ENCODE assay signal across 8 cellular contexts in genomic region chr6:31079656-31080261, GRCh38. TPM values are rescaled to one million over a fixed set of nuclear protein-coding genes. Genes with fewer than 3 reads are reported as not detected.
DNase-seq lines count a peak whose midpoint lies in the region; ATAC-seq and TF ChIP-seq lines count a peak whose summit lies in the region.

No MANE protein-coding gene starts in this region.

- WGBS in IMR-90 (ENCODE audit: extremely low coverage in 2 of 2, insufficient read length in 1 of 2), 2 experiments = 50% methylated on average over 8 of the region's 22 CpGs; no CpG with 5 or more reads in 1 of the 2 experiments

- H3K4me2 ChIP-seq in IMR-90 (ENCODE audit: low read depth, low read length) = peak overlapping the region; percentile 55

- no peak overlapping the region; the same call in 2 of the 3 replicates for H2BK15ac ChIP-seq in IMR-90 (ENCODE audit: low read depth, low read length)

- H3K4me1 ChIP-seq in CD4-positive, CD25-positive, alpha-beta regulatory T cell (ENCODE audit: control insufficient read depth, insufficient read depth, low read length, poor library complexity, severe bottlenecking) = peaks cover 8% of the 10 kb centered on the region
- peaks cover 8% of the 10 kb centered on the region for H3K4me1 ChIP-seq in IMR-90 (ENCODE audit: control insufficient read depth, insufficient read depth, low read length)

- H3K36me3 ChIP-seq in CD4-positive, CD25-positive, alpha-beta regulatory T cell (ENCODE audit: control insufficient read depth, insufficient read depth, low read length) = no peaks in the 10 kb centered on the region
- H3K36me3 ChIP-seq in IMR-90 (ENCODE audit: control insufficient read depth, insufficient read depth, low read length) = no peaks in the 10 kb centered on the region

- peak overlapping the region; percentile 98 for H2AFZ ChIP-seq in IMR-90 (replicated peaks; ENCODE audit: low read length, poor library complexity)

- dilution Hi-C loops in IMR-90 (cut with HindIII; ENCODE audit: low sequenced_read_pairs, unreplicated experiment) = no loop called here

- H3K27me3 ChIP-seq in CD4-positive, CD25-positive, alpha-beta regulatory T cell (ENCODE audit: control insufficient read depth, insufficient read depth, low read length) = no peaks in the 10 kb centered on the region
- no peaks in the 10 kb centered on the region; the same call in 1 of the 2 replicates for H3K27me3 ChIP-seq in IMR-90 (ENCODE audit: control insufficient read depth, insufficient read depth, low read length)

- H3K4ac ChIP-seq in IMR-90 (ENCODE audit: low read depth, low read length) = peak overlapping the region; percentile 67

- H3K27me3 Mint-ChIP-seq in CD4-positive, CD25-positive, alpha-beta regulatory T cell = peaks cover 29% of the 10 kb centered on the region
- peaks cover 4% of the 10 kb centered on the region for H3K27me3 Mint-ChIP-seq in neural crest cell (ENCODE audit: low read depth)

- POLR2A ChIA-PET in IMR-90 (lab: Charles Lee; ENCODE audit: unreplicated experiment) = no interaction called here

- peak overlapping the region in 3 of 4 donors; percentile 7 to 79 (median 58) for H3K4me3 Mint-ChIP-seq in CD4-positive, CD25-positive, alpha-beta regulatory T cell
- H3K4me3 Mint-ChIP-seq in neural crest cell = no peak overlapping the region

- no peaks in the 10 kb centered on the region for H3K79me1 ChIP-seq in IMR-90 (ENCODE audit: low read depth in 1 of 2, low read length in 2 of 2)

- H3K27ac ChIP-seq in CD4-positive, CD25-positive, alpha-beta regulatory T cell (ENCODE audit: insufficient read depth, low read length, poor library complexity, severe bottlenecking) = no peak overlapping the region
- no peak overlapping the region for H3K27ac ChIP-seq in IMR-90 (ENCODE audit: insufficient read depth, low read length)

- in situ Hi-C loops in IMR-90 (cut with MboI; ENCODE audit: low sequenced_read_pairs) = loop anchor here (5.0 to 25.0 kb wide), 4 partner anchors 162 to 592 kb away; partner anchors contain the start of genes FLOT1, HLA-E and IER3

- 0 out of 2 replicates have a peak overlapping the region, but pooled peaks have one; percentile 7 for H3K18ac ChIP-seq in IMR-90 (ENCODE audit: low read depth, low read length)

- H3K14ac ChIP-seq in IMR-90 (replicated peaks; ENCODE audit: low read depth, low read length) = 0 out of 2 replicates have a peak overlapping the region, but pooled peaks have one; percentile 55

- H3K9me3 Mint-ChIP-seq in CD4-positive, CD25-positive, alpha-beta regulatory T cell = no peaks in the 10 kb centered on the region
- no peaks in the 10 kb centered on the region for H3K9me3 Mint-ChIP-seq in neural crest cell

- no peak overlapping the region for H2BK120ac ChIP-seq in IMR-90 (ENCODE audit: low read depth, low read length)

- TF ChIP-seq CTCF in IMR-90 (conservative IDR thresholded peaks at IDR 0.05; ENCODE audit: low read depth, low read length) = peak; percentile 87
- TF ChIP-seq CTCF in neural crest cell (conservative IDR thresholded peaks at IDR 0.05) = peak; percentile 83

- peak overlapping the region in 1 of 3 donors; percentile 47 for H3K27ac Mint-ChIP-seq in CD4-positive, CD25-positive, alpha-beta regulatory T cell
- no peak overlapping the region for H3K27ac Mint-ChIP-seq in neural crest cell (ENCODE audit: unreplicated experiment)

- no peak overlapping the region for H3K9ac ChIP-seq in IMR-90 (ENCODE audit: low read depth, low read length)

- no peak overlapping the region for H3K23ac ChIP-seq in IMR-90 (ENCODE audit: low read depth, low read length)

- no peak overlapping the region; the same call in 1 of the 2 replicates for H4K5ac ChIP-seq in IMR-90 (ENCODE audit: low read depth, low read length)

- peak overlapping the region; percentile 10 for H3K4me3 ChIP-seq in CD4-positive, CD25-positive, alpha-beta regulatory T cell (ENCODE audit: low read depth, low read length)
- no peak overlapping the region for H3K4me3 ChIP-seq in IMR-90 (ENCODE audit: insufficient read depth, low read depth, low read length)

- TF ChIP-seq RAD21 in IMR-90 (IDR thresholded peaks at IDR 0.05; ENCODE audit: low read length) = peak; percentile 79

- no peaks in the 10 kb centered on the region for H3K36me3 Mint-ChIP-seq in CD4-positive, CD25-positive, alpha-beta regulatory T cell
- no peaks in the 10 kb centered on the region for H3K36me3 Mint-ChIP-seq in neural crest cell (ENCODE audit: low read depth)

- H3K4me1 Mint-ChIP-seq in CD4-positive, CD25-positive, alpha-beta regulatory T cell = peaks cover 2 to 10% (median 7%) of the 10 kb centered on the region in 4 donors
- no peaks in the 10 kb centered on the region for H3K4me1 Mint-ChIP-seq in neural crest cell

- H2BK5ac ChIP-seq in IMR-90 (ENCODE audit: low read depth, low read length, poor library complexity, severe bottlenecking) = no peak overlapping the region

- no peak overlapping the region for H4K91ac ChIP-seq in IMR-90 (ENCODE audit: insufficient read depth, low read depth, low read length)

- no peak for TF ChIP-seq POLR2A in IMR-90 (IDR thresholded peaks at IDR 0.05; ENCODE audit: low read depth, low read length)

- no peak overlapping the region for H2BK20ac ChIP-seq in IMR-90 (ENCODE audit: low read depth, low read length)

- intact Hi-C loops in IMR-90 (cut with micrococcal nuclease) = no loop called here

- peaks cover 7% of the 10 kb centered on the region; the same call in 1 of the 2 replicates for H3K9me1 ChIP-seq in IMR-90 (ENCODE audit: insufficient read depth, low read length)

- H3K9me3 ChIP-seq in CD4-positive, CD25-positive, alpha-beta regulatory T cell (ENCODE audit: control insufficient read depth in 2 of 2, low read length in 2 of 2) = no peaks in the 10 kb centered on the region
- no peaks in the 10 kb centered on the region for H3K9me3 ChIP-seq in IMR-90 (ENCODE audit: control insufficient read depth, insufficient read depth, low read length)

- H3K56ac ChIP-seq in IMR-90 (ENCODE audit: extremely low read depth, insufficient read depth, low read length) = no peak overlapping the region

- peak overlapping the region; percentile 52 for H2AK5ac ChIP-seq in IMR-90 (ENCODE audit: low read depth, low read length)

- CTCF ChIA-PET in IMR-90 (lab: Yijun Ruan, JAX) = interaction anchor here (0.6 to 3.5 kb wide), 19 partner anchors 10 to 262 kb away, joined by 3 to 31 read pairs (median 4); partner anchors contain the start of genes GTF2H4 and VARS2

- peak overlapping the region; percentile 58 for H2AK9ac ChIP-seq in IMR-90 (replicated peaks; ENCODE audit: low read depth, low read length, poor library complexity)

- H4K20me1 ChIP-seq in IMR-90 (ENCODE audit: insufficient read depth, low read length) = no peaks in the 10 kb centered on the region

- DNase-seq in CD4-positive, CD25-positive, alpha-beta regulatory T cell = peak; percentile 43 to 81 (median 69)
- DNase-seq in IMR-90 (peak; percentile 61), RKO (ENCODE audit: low spot score) (peak; percentile 70), activated T-helper 1 cell treated with Interleukin-2 at 50 U/mL for 16 hours (ENCODE audit: low read depth) (peak; percentile 35), fibroblast of gingiva (ENCODE audit: low read depth) (peak; percentile 52), neural crest cell (ENCODE audit: low read depth, low spot score) (peak; percentile 69), stromal cell of bone marrow (ENCODE audit: low read depth) (peak; percentile 38)

- peak overlapping the region in 1 of 2 experiments; percentile 85; a peak in 2 of 4 replicates for H4K8ac ChIP-seq in IMR-90 (ENCODE audit: low read depth in 2 of 2, low read length in 2 of 2)

- peak; percentile 77 to 78 for ATAC-seq in CD4-positive, CD25-positive, alpha-beta regulatory T cell (ENCODE audit: low read depth in 2 of 2)
- peak; percentile 83 for ATAC-seq in IMR-90 (ENCODE audit: low read depth)
- ATAC-seq in GM21529 (IDR thresholded peaks at IDR 0.05; ENCODE audit: unreplicated experiment) = no peak

- no TSS peak for BruUV-seq in IMR-90 (replicated peaks; lab: Mats Ljungman, UMichigan)

TF ChIP-seq in IMR-90, 13 proteins besides CTCF, POLR2A, EP300 and RAD21:
- TF ChIP-seq SMC3 (IDR thresholded peaks at IDR 0.05; ENCODE audit: low read depth, low read length) (peak; percentile 79), CEBPB (IDR thresholded peaks at IDR 0.05; ENCODE audit: low read depth, low read length) (no peak)

RNA-seq across cellular contexts. Expression of gene C6orf15, which starts 32.6 kb away (rescaled TPM):
- total RNA-seq in CD4-positive, CD25-positive, alpha-beta regulatory T cell = not detected
- polyA plus RNA-seq in CD4-positive, CD25-positive, alpha-beta regulatory T cell = not detected
- total RNA-seq in IMR-90 (2012; rRNA removed) = not detected in 2 replicates
- polyA plus RNA-seq in IMR-90 (2012; rRNA removed) = not detected in 2 replicates
- polyA plus RNA-seq in IMR-90 (2012; cell fraction: cytosol; rRNA removed) = not detected in 2 replicates
- not detected in 2 replicates for polyA plus RNA-seq in IMR-90 (2012; cell fraction: nucleus; rRNA removed; ENCODE audit: low replicate concordance)
- total RNA-seq in neural crest cell = not detected in 2 replicates

RNA-seq across cellular contexts. Expression of gene PSORS1C1, which starts 34.8 kb away (rescaled TPM):
- total RNA-seq in CD4-positive, CD25-positive, alpha-beta regulatory T cell = not detected
- polyA plus RNA-seq in CD4-positive, CD25-positive, alpha-beta regulatory T cell = not detected
- 0.28 and 0.36 TPM in 2 replicates for total RNA-seq in IMR-90 (2012; rRNA removed)
- 1.1 and 2.1 TPM in 2 replicates for polyA plus RNA-seq in IMR-90 (2012; rRNA removed)
- 0.26 and 0.35 TPM in 2 replicates for polyA plus RNA-seq in IMR-90 (2012; cell fraction: cytosol; rRNA removed)
- 3.6 and 6.3 TPM in 2 replicates for polyA plus RNA-seq in IMR-90 (2012; cell fraction: nucleus; rRNA removed; ENCODE audit: low replicate concordance)
- total RNA-seq in neural crest cell = not detected in 2 replicates

RNA-seq across cellular contexts. Expression of gene CDSN, which starts 40.5 kb away (rescaled TPM):
- not detected for total RNA-seq in CD4-positive, CD25-positive, alpha-beta regulatory T cell
- not detected for polyA plus RNA-seq in CD4-positive, CD25-positive, alpha-beta regulatory T cell
- total RNA-seq in IMR-90 (2012; rRNA removed) (not detected in 2 replicates), neural crest cell (not detected in 2 replicates)
- polyA plus RNA-seq in IMR-90 (2012; rRNA removed) = not detected in 2 replicates
- not detected in 2 replicates for polyA plus RNA-seq in IMR-90 (2012; cell fraction: cytosol; rRNA removed)
- not detected in 2 replicates for polyA plus RNA-seq in IMR-90 (2012; cell fraction: nucleus; rRNA removed; ENCODE audit: low replicate concordance)

RNA-seq across cellular contexts. Expression of gene PSORS1C2, which starts 59.1 kb away (rescaled TPM):
- not detected for total RNA-seq in CD4-positive, CD25-positive, alpha-beta regulatory T cell
- not detected for polyA plus RNA-seq in CD4-positive, CD25-positive, alpha-beta regulatory T cell
- total RNA-seq in IMR-90 (2012; rRNA removed) (not detected in 2 replicates), neural crest cell (not detected in 2 replicates)
- polyA plus RNA-seq in IMR-90 (2012; rRNA removed) = not detected in 2 replicates
- polyA plus RNA-seq in IMR-90 (2012; cell fraction: cytosol; rRNA removed) = not detected in 2 replicates
- 0.09 TPM in 1 of 2 replicates, not detected in the other for polyA plus RNA-seq in IMR-90 (2012; cell fraction: nucleus; rRNA removed; ENCODE audit: low replicate concordance)
